In genomic region chr7:108211382-108212201, GRCh38 we compare ENCODE assay signal across 9 cellular contexts.
A peak's percentile ranks its signal among the peaks of the same experiment; 100 is the strongest.
DNase-seq lines count a peak whose midpoint lies in the region; ATAC-seq, FAIRE-seq and TF ChIP-seq lines count a peak whose summit lies in the region.
"Had no signal": no experiment of that assay in that cellular context is flagged by ENCODE, and none has a peak within 500 bp of the region (broad histone marks: within the 10 kb centered on the region; RNA-seq: fewer than 3 reads in every experiment).

No MANE protein-coding gene starts in this region.

- H3K9me3 ChIP-seq in kidney (ENCODE audit: control insufficient read depth in 1 of 2, low read length in 2 of 2) = no peaks in the 10 kb centered on the region

- ATAC-seq in GM18517 (IDR thresholded peaks at IDR 0.05; ENCODE audit: unreplicated experiment) (peak; percentile 57), HG02678 (IDR thresholded peaks at IDR 0.05; ENCODE audit: unreplicated experiment) (peak; percentile 77), sciatic nerve (no peak)
- ATAC-seq: left colon had no signal

- FAIRE-seq in kidney (lab: Jason Lieb, UNC) = no peak

- intact Hi-C loops in sciatic nerve (cut with DNase I) = no loop called here
- intact Hi-C loops in kidney (cut with DNase I) = no loop called here

- TF ChIP-seq CTCF in cardiac fibroblast (IDR thresholded peaks at IDR 0.05; ENCODE audit: low read depth, low read length) = no peak
- no peak for TF ChIP-seq CTCF in kidney (IDR thresholded peaks at IDR 0.05; ENCODE audit: borderline replicate concordance, extremely low read depth, insufficient read depth)

- no peaks in the 10 kb centered on the region for H3K4me1 ChIP-seq in kidney (ENCODE audit: control insufficient read depth in 1 of 2, insufficient read depth in 1 of 2, low read depth in 1 of 2, low read length in 2 of 2)

- DNase-seq in NCI-H2029 (lab: John Stamatoyannopoulos, UW) = peak; percentile 86
- DNase-seq in cardiac fibroblast (ENCODE audit: low read depth in 2 of 2) = peak; percentile 53 to 91
- DNase-seq in sciatic nerve (ENCODE audit: low spot score) = no peak
- DNase-seq in SKM-1 (lab: John Stamatoyannopoulos, UW; ENCODE audit: unreplicated experiment) = no peak
- DNase-seq in kidney = no peak
- no peak for DNase-seq in epidermal melanocyte (ENCODE audit: insufficient read length, low spot score)

- no peak overlapping the region for H3K9ac ChIP-seq in kidney (ENCODE audit: low read length in 2 of 2)

- H3K4me3 ChIP-seq in cardiac fibroblast (replicated peaks in 1 of 2; ENCODE audit: low read depth in 2 of 2, low read length in 2 of 2) = no peak overlapping the region
- no peak overlapping the region for H3K4me3 ChIP-seq in kidney (ENCODE audit: low read length in 2 of 2)

- H3K27ac ChIP-seq in kidney (ENCODE audit: low read depth in 2 of 2, low read length in 2 of 2) = no peak overlapping the region

- no peaks in the 10 kb centered on the region for H3K36me3 ChIP-seq in kidney (ENCODE audit: control insufficient read depth in 1 of 2, insufficient read depth in 2 of 2, low read length in 2 of 2)

Comparison
In these comparisons a context has a peak if more than half of its experiments do, and no peak if none do; other contexts are left out.
1. DNase-seq: peak in NCI-H2029 (single experiment) and cardiac fibroblast (2 of 2); none in sciatic nerve (single experiment), SKM-1 (single experiment), kidney (single experiment) and epidermal melanocyte (single experiment).